Comparison of ENCODE assay signal across 26 cellular contexts in genomic region chr15:24862726-24863521, GRCh38.
DNase-seq lines count a peak whose midpoint lies in the region; ATAC-seq, FAIRE-seq and TF ChIP-seq lines count a peak whose summit lies in the region.
"Had no signal": no experiment of that assay in that cellular context is flagged by ENCODE, and none has a peak within 500 bp of the region (broad histone marks: within the 10 kb centered on the region; RNA-seq: fewer than 3 reads in every experiment).

No MANE protein-coding gene starts in this region.

- H3K36me3 ChIP-seq in left ventricle myocardium inferior (no peaks in the 10 kb centered on the region), iPS-20b (ENCODE audit: insufficient read depth, low read depth, low read length) (no peaks in the 10 kb centered on the region), upper lobe of right lung (no peaks in the 10 kb centered on the region)
- H3K36me3 ChIP-seq: brain microvascular endothelial cell, prostate gland, stomach had no signal

- H3K9ac ChIP-seq in iPS-20b (ENCODE audit: low read depth, low read length) = peak overlapping the region; percentile 34; the same call in 1 of the 2 replicates

- intact Hi-C loops in Right ventricle myocardium inferior (cut with DNase I) = no loop called here
- intact Hi-C loops in left ventricle myocardium inferior (cut with micrococcal nuclease) = no loop called here
- intact Hi-C loops in upper lobe of right lung (cut with DNase I) = no loop called here

- FAIRE-seq in frontal cortex (lab: Jason Lieb, UNC) = no peak
- FAIRE-seq: H54, TTC549 had no signal

- peak; percentile 62 for ATAC-seq in Right ventricle myocardium inferior
- ATAC-seq in upper lobe of right lung = peak; percentile 23
- no peak for ATAC-seq in GM18498 (IDR thresholded peaks at IDR 0.05; ENCODE audit: unreplicated experiment)

- H3K4me1 ChIP-seq in left ventricle myocardium inferior = no peaks in the 10 kb centered on the region
- peaks cover 18% of the 10 kb centered on the region; the same call in 1 of the 2 replicates for H3K4me1 ChIP-seq in iPS-20b (ENCODE audit: insufficient read depth, low read length)
- no peaks in the 10 kb centered on the region for H3K4me1 ChIP-seq in upper lobe of right lung
- H3K4me1 ChIP-seq: prostate gland, stomach had no signal

- no peak for TF ChIP-seq CTCF in left ventricle myocardium inferior (IDR thresholded peaks at IDR 0.05; ENCODE audit: borderline replicate concordance)
- no peak for TF ChIP-seq CTCF in upper lobe of right lung (IDR thresholded peaks at IDR 0.05)

- H3K27me3 ChIP-seq in left ventricle myocardium inferior (ENCODE audit: low read depth) (peaks cover 5% of the 10 kb centered on the region), iPS-20b (ENCODE audit: insufficient read depth, low read length) (no peaks in the 10 kb centered on the region), upper lobe of right lung (peaks cover 1% of the 10 kb centered on the region)
- H3K27me3 ChIP-seq: brain microvascular endothelial cell had no signal

- H3K4me3 ChIP-seq in left ventricle myocardium inferior (no peak overlapping the region), iPS-20b (ENCODE audit: low read length) (no peak overlapping the region), upper lobe of right lung (no peak overlapping the region)
- H3K4me3 ChIP-seq: prostate gland, skin epidermis, stomach had no signal

- no peak for DNase-seq in Right ventricle myocardium inferior (ENCODE audit: missing footprints)
- no peak for DNase-seq in left ventricle myocardium inferior
- DNase-seq in astrocyte of the hippocampus (ENCODE audit: low read depth, low spot score) = peak; percentile 45
- DNase-seq in upper lobe of right lung = no peak
- DNase-seq in frontal cortex (ENCODE audit: low spot score in 2 of 2) = no peak
- no peak for DNase-seq in NCI-H748 (lab: John Stamatoyannopoulos, UW; ENCODE audit: unreplicated experiment)
- DNase-seq: 8988T; activated CD4-positive, alpha-beta T cell treated with anti-CD3 and anti-CD28 coated beads for 48 hours; activated naive CD8-positive, alpha-beta T cell treated with anti-CD3 and anti-CD28 coated beads for 36 hours; AML-193; brain microvascular endothelial cell; hypothalamus; kidney glomerular epithelial cell; midbrain; NCI-H1105 treated with DMSO at 0.1 percent for 48 hours; NCI-H2081; NK-92 treated with Interleukin-12 subunit alpha and Interleukin-12 subunit beta, amount 100 ng/mL, for 24 hours; stimulated activated CD4-positive, alpha-beta T cell treated with anti-CD3 and anti-CD28 coated beads, Interleukin-4, amount 100 ng/mL, for 1 hour; stomach; SW 1271 had no signal

- H3K9me3 ChIP-seq in left ventricle myocardium inferior (replicated peaks) (no peaks in the 10 kb centered on the region), iPS-20b (ENCODE audit: insufficient read depth, low read depth, low read length) (no peaks in the 10 kb centered on the region), upper lobe of right lung (no peaks in the 10 kb centered on the region)
- H3K9me3 ChIP-seq: prostate gland had no signal

- H3K27ac ChIP-seq in left ventricle myocardium inferior (replicated peaks) (no peak overlapping the region), iPS-20b (ENCODE audit: low read length) (no peak overlapping the region), upper lobe of right lung (no peak overlapping the region)
- H3K27ac ChIP-seq: brain microvascular endothelial cell, prostate gland, skin epidermis, stomach had no signal
